In the genomic region with DNA sequence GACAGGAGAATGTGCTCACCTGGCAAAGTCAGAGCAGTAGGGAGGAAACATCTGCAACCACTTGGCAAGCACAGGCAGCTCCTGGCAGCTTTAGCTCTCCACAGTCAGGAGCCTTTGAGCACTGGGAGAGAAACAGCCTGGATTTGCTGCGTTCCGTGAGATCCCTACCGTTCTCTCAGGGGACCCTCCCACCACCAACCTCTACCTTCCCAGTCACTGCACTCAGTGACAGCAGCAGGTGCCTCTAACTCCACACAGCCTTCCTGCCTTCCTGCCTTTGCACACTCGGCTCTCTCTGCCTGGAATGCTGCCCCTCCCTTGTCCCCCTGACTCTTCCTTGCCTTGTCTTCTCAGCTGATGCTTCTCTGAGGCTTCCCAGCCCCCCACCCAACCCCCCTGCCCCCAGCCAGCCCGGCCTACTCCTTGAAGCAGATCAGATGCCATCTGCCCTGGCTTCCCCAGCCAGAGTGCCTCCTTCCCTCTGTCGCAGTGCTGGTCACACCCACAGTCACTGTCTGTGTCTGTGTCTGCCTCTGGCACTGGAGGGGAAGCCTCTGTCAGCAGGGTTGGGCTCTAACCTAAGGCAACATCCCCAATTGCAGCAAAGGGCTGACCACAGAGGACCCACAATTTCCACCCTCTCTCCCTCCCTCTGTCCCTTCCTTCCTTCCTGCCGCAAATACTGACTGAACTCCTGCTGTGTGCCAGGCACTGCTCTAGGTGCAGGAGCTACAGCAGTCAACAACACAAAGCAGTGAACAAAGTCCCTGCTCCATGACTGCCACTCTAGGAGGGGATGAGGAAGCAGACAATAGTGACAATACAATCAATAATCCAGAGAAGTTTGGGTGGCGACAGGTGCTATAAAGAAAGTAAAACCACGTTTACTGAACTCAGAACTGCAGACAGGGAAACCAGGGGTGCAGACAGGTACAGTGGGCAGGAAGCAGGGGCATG, we compare ENCODE assay signal across 1 cellular context.
TF ChIP-seq lines count a peak whose summit lies in the region.

No MANE protein-coding gene starts in this region.

TF ChIP-seq in HepG2, 621 proteins besides CTCF, POLR2A, EP300 and RAD21 (continued from another document and continues in another):
- TF ChIP-seq, protein P1, sequence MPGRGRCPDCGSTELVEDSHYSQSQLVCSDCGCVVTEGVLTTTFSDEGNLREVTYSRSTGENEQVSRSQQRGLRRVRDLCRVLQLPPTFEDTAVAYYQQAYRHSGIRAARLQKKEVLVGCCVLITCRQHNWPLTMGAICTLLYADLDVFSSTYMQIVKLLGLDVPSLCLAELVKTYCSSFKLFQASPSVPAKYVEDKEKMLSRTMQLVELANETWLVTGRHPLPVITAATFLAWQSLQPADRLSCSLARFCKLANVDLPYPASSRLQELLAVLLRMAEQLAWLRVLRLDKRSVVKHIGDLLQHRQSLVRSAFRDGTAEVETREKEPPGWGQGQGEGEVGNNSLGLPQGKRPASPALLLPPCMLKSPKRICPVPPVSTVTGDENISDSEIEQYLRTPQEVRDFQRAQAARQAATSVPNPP (CRISPR knock-in tag; IDR thresholded peaks at IDR 0.05), result no peak
- no peak for TF ChIP-seq ZNF564 (CRISPR knock-in tag; IDR thresholded peaks at IDR 0.05)
- TF ChIP-seq ZNF256 (CRISPR knock-in tag; conservative IDR thresholded peaks at IDR 0.05), result no peak
- TF ChIP-seq NAIF1 (CRISPR knock-in tag; IDR thresholded peaks at IDR 0.05; ENCODE audit: borderline replicate concordance), result no peak
- no peak for TF ChIP-seq TBX2 (CRISPR knock-in tag; IDR thresholded peaks at IDR 0.05; ENCODE audit: borderline replicate concordance)
- TF ChIP-seq, protein P2, sequence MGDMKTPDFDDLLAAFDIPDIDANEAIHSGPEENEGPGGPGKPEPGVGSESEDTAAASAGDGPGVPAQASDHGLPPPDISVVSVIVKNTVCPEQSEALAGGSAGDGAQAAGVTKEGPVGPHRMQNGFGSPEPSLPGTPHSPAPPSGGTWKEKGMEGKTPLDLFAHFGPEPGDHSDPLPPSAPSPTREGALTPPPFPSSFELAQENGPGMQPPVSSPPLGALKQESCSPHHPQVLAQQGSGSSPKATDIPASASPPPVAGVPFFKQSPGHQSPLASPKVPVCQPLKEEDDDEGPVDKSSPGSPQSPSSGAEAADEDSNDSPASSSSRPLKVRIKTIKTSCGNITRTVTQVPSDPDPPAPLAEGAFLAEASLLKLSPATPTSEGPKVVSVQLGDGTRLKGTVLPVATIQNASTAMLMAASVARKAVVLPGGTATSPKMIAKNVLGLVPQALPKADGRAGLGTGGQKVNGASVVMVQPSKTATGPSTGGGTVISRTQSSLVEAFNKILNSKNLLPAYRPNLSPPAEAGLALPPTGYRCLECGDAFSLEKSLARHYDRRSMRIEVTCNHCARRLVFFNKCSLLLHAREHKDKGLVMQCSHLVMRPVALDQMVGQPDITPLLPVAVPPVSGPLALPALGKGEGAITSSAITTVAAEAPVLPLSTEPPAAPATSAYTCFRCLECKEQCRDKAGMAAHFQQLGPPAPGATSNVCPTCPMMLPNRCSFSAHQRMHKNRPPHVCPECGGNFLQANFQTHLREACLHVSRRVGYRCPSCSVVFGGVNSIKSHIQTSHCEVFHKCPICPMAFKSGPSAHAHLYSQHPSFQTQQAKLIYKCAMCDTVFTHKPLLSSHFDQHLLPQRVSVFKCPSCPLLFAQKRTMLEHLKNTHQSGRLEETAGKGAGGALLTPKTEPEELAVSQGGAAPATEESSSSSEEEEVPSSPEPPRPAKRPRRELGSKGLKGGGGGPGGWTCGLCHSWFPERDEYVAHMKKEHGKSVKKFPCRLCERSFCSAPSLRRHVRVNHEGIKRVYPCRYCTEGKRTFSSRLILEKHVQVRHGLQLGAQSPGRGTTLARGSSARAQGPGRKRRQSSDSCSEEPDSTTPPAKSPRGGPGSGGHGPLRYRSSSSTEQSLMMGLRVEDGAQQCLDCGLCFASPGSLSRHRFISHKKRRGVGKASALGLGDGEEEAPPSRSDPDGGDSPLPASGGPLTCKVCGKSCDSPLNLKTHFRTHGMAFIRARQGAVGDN (CRISPR knock-in tag; IDR thresholded peaks at IDR 0.05), result no peak
- no peak for TF ChIP-seq ZSCAN21 (CRISPR knock-in tag; IDR thresholded peaks at IDR 0.05; ENCODE audit: borderline replicate concordance)
- no peak for TF ChIP-seq HOXA3 (CRISPR knock-in tag; IDR thresholded peaks at IDR 0.05)
- no peak for TF ChIP-seq ZNF253 (CRISPR knock-in tag; IDR thresholded peaks at IDR 0.05; ENCODE audit: borderline replicate concordance)
- TF ChIP-seq ZBTB20 (CRISPR knock-in tag; IDR thresholded peaks at IDR 0.05; ENCODE audit: borderline replicate concordance, low read depth), result no peak
- TF ChIP-seq, protein P3, sequence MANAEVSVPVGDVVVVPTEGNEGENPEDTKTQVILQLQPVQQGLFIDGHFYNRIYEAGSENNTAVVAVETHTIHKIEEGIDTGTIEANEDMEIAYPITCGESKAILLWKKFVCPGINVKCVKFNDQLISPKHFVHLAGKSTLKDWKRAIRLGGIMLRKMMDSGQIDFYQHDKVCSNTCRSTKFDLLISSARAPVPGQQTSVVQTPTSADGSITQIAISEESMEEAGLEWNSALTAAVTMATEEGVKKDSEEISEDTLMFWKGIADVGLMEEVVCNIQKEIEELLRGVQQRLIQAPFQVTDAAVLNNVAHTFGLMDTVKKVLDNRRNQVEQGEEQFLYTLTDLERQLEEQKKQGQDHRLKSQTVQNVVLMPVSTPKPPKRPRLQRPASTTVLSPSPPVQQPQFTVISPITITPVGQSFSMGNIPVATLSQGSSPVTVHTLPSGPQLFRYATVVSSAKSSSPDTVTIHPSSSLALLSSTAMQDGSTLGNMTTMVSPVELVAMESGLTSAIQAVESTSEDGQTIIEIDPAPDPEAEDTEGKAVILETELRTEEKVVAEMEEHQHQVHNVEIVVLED (CRISPR knock-in tag; IDR thresholded peaks at IDR 0.05; ENCODE audit: borderline replicate concordance), result no peak
- TF ChIP-seq ZNF326 (CRISPR knock-in tag; IDR thresholded peaks at IDR 0.05; ENCODE audit: borderline replicate concordance), result no peak
- TF ChIP-seq, protein P4, sequence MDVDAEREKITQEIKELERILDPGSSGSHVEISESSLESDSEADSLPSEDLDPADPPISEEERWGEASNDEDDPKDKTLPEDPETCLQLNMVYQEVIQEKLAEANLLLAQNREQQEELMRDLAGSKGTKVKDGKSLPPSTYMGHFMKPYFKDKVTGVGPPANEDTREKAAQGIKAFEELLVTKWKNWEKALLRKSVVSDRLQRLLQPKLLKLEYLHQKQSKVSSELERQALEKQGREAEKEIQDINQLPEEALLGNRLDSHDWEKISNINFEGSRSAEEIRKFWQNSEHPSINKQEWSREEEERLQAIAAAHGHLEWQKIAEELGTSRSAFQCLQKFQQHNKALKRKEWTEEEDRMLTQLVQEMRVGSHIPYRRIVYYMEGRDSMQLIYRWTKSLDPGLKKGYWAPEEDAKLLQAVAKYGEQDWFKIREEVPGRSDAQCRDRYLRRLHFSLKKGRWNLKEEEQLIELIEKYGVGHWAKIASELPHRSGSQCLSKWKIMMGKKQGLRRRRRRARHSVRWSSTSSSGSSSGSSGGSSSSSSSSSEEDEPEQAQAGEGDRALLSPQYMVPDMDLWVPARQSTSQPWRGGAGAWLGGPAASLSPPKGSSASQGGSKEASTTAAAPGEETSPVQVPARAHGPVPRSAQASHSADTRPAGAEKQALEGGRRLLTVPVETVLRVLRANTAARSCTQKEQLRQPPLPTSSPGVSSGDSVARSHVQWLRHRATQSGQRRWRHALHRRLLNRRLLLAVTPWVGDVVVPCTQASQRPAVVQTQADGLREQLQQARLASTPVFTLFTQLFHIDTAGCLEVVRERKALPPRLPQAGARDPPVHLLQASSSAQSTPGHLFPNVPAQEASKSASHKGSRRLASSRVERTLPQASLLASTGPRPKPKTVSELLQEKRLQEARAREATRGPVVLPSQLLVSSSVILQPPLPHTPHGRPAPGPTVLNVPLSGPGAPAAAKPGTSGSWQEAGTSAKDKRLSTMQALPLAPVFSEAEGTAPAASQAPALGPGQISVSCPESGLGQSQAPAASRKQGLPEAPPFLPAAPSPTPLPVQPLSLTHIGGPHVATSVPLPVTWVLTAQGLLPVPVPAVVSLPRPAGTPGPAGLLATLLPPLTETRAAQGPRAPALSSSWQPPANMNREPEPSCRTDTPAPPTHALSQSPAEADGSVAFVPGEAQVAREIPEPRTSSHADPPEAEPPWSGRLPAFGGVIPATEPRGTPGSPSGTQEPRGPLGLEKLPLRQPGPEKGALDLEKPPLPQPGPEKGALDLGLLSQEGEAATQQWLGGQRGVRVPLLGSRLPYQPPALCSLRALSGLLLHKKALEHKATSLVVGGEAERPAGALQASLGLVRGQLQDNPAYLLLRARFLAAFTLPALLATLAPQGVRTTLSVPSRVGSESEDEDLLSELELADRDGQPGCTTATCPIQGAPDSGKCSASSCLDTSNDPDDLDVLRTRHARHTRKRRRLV (CRISPR knock-in tag; IDR thresholded peaks at IDR 0.05), result no peak
- TF ChIP-seq, protein P5, sequence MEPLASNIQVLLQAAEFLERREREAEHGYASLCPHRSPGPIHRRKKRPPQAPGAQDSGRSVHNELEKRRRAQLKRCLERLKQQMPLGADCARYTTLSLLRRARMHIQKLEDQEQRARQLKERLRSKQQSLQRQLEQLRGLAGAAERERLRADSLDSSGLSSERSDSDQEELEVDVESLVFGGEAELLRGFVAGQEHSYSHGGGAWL (CRISPR knock-in tag; IDR thresholded peaks at IDR 0.05), result no peak
- TF ChIP-seq ZFP36 (IDR thresholded peaks at IDR 0.05; ENCODE audit: borderline replicate concordance, low read depth, low read length, partially characterized antibody), result no peak
- no peak for TF ChIP-seq KDM2A (CRISPR knock-in tag; IDR thresholded peaks at IDR 0.05; ENCODE audit: borderline replicate concordance, low read depth)
- TF ChIP-seq, protein P6, sequence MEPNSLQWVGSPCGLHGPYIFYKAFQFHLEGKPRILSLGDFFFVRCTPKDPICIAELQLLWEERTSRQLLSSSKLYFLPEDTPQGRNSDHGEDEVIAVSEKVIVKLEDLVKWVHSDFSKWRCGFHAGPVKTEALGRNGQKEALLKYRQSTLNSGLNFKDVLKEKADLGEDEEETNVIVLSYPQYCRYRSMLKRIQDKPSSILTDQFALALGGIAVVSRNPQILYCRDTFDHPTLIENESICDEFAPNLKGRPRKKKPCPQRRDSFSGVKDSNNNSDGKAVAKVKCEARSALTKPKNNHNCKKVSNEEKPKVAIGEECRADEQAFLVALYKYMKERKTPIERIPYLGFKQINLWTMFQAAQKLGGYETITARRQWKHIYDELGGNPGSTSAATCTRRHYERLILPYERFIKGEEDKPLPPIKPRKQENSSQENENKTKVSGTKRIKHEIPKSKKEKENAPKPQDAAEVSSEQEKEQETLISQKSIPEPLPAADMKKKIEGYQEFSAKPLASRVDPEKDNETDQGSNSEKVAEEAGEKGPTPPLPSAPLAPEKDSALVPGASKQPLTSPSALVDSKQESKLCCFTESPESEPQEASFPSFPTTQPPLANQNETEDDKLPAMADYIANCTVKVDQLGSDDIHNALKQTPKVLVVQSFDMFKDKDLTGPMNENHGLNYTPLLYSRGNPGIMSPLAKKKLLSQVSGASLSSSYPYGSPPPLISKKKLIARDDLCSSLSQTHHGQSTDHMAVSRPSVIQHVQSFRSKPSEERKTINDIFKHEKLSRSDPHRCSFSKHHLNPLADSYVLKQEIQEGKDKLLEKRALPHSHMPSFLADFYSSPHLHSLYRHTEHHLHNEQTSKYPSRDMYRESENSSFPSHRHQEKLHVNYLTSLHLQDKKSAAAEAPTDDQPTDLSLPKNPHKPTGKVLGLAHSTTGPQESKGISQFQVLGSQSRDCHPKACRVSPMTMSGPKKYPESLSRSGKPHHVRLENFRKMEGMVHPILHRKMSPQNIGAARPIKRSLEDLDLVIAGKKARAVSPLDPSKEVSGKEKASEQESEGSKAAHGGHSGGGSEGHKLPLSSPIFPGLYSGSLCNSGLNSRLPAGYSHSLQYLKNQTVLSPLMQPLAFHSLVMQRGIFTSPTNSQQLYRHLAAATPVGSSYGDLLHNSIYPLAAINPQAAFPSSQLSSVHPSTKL (CRISPR knock-in tag; IDR thresholded peaks at IDR 0.05), result no peak
- 0 out of 2 replicates have a peak, but pooled peaks have one; percentile 5 for TF ChIP-seq POLR2G (IDR thresholded peaks at IDR 0.05; ENCODE audit: low read depth, low read length)
- TF ChIP-seq ZSCAN20 (CRISPR knock-in tag; IDR thresholded peaks at IDR 0.05; ENCODE audit: borderline replicate concordance), result no peak
- TF ChIP-seq SRSF4 (IDR thresholded peaks at IDR 0.05; ENCODE audit: low read depth, low read length, poor library complexity, severe bottlenecking), result no peak
- no peak for TF ChIP-seq PLRG1 (conservative IDR thresholded peaks at IDR 0.05)
- no peak for TF ChIP-seq ZNF605 (CRISPR knock-in tag; IDR thresholded peaks at IDR 0.05)
- no peak for TF ChIP-seq ZNF703 (CRISPR knock-in tag; IDR thresholded peaks at IDR 0.05; ENCODE audit: borderline replicate concordance)
- no peak for TF ChIP-seq JDP2 (CRISPR knock-in tag; IDR thresholded peaks at IDR 0.05; ENCODE audit: borderline replicate concordance)
- TF ChIP-seq, protein P7, sequence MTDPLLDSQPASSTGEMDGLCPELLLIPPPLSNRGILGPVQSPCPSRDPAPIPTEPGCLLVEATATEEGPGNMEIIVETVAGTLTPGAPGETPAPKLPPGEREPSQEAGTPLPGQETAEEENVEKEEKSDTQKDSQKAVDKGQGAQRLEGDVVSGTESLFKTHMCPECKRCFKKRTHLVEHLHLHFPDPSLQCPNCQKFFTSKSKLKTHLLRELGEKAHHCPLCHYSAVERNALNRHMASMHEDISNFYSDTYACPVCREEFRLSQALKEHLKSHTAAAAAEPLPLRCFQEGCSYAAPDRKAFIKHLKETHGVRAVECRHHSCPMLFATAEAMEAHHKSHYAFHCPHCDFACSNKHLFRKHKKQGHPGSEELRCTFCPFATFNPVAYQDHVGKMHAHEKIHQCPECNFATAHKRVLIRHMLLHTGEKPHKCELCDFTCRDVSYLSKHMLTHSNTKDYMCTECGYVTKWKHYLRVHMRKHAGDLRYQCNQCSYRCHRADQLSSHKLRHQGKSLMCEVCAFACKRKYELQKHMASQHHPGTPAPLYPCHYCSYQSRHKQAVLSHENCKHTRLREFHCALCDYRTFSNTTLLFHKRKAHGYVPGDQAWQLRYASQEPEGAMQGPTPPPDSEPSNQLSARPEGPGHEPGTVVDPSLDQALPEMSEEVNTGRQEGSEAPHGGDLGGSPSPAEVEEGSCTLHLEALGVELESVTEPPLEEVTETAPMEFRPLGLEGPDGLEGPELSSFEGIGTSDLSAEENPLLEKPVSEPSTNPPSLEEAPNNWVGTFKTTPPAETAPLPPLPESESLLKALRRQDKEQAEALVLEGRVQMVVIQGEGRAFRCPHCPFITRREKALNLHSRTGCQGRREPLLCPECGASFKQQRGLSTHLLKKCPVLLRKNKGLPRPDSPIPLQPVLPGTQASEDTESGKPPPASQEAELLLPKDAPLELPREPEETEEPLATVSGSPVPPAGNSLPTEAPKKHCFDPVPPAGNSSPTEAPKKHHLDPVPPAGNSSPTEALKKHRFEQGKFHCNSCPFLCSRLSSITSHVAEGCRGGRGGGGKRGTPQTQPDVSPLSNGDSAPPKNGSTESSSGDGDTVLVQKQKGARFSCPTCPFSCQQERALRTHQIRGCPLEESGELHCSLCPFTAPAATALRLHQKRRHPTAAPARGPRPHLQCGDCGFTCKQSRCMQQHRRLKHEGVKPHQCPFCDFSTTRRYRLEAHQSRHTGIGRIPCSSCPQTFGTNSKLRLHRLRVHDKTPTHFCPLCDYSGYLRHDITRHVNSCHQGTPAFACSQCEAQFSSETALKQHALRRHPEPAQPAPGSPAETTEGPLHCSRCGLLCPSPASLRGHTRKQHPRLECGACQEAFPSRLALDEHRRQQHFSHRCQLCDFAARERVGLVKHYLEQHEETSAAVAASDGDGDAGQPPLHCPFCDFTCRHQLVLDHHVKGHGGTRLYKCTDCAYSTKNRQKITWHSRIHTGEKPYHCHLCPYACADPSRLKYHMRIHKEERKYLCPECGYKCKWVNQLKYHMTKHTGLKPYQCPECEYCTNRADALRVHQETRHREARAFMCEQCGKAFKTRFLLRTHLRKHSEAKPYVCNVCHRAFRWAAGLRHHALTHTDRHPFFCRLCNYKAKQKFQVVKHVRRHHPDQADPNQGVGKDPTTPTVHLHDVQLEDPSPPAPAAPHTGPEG (CRISPR knock-in tag; IDR thresholded peaks at IDR 0.05), result no peak
